ENCODE assay signal across 18 cellular contexts in genomic region chr3:171944109-171945016, GRCh38.
DNase-seq lines count a peak whose midpoint lies in the region; ATAC-seq and TF ChIP-seq lines count a peak whose summit lies in the region.
"Had no signal": no experiment of that assay in that cellular context is flagged by ENCODE, and none has a peak within 500 bp of the region (broad histone marks: within the 10 kb centered on the region; RNA-seq: fewer than 3 reads in every experiment).

No MANE protein-coding gene starts in this region.

- H3K9ac ChIP-seq in fibroblast of lung (ENCODE audit: insufficient read depth, low read length), result no peak overlapping the region

- H3K4me1 Mint-ChIP-seq in nephron, result peaks cover 29% of the 10 kb centered on the region

- no peak overlapping the region for H3K27ac ChIP-seq in fibroblast of lung (ENCODE audit: insufficient read depth, low read length)

- no peaks in the 10 kb centered on the region for H3K4me1 ChIP-seq in fibroblast of lung (ENCODE audit: control insufficient read depth, extremely low read depth, insufficient read depth, low read length)

- H4K20me1 ChIP-seq in fibroblast of lung (ENCODE audit: control insufficient read depth, extremely low read depth, insufficient read depth, low read length), result no peaks in the 10 kb centered on the region

- H3K4me2 ChIP-seq in fibroblast of lung (ENCODE audit: extremely low read depth, insufficient read depth, low read length), result no peak overlapping the region

- no peaks in the 10 kb centered on the region for H3K9me3 ChIP-seq in fibroblast of lung (ENCODE audit: control insufficient read depth, insufficient read depth, low read depth, low read length)

- H2AFZ ChIP-seq in fibroblast of lung (ENCODE audit: low read length), result peak overlapping the region; percentile 3

- no peak overlapping the region for H3K4me3 ChIP-seq in LNCaP clone FGC (ENCODE audit: low read depth, low read length)
- H3K4me3 ChIP-seq in fibroblast of lung (replicated peaks in 1 of 4; ENCODE audit: control extremely low read depth in 1 of 4, insufficient read depth in 1 of 4, low read depth in 3 of 4, low read length in 4 of 4), result no peak overlapping the region
- H3K4me3 ChIP-seq: GM12878 had no signal

- H3K27ac Mint-ChIP-seq in nephron, result peak overlapping the region; percentile 55 to 74 (median 67)
- H3K27ac Mint-ChIP-seq: activated T-cell treated with anti-CD3 and anti-CD28 coated beads, Interleukin-2, amount 50 U/mL, for 24 hours had no signal

- no peaks in the 10 kb centered on the region for H3K36me3 ChIP-seq in fibroblast of lung (ENCODE audit: control insufficient read depth, insufficient read depth, low read length)

- no peaks in the 10 kb centered on the region for H3K27me3 ChIP-seq in fibroblast of lung (ENCODE audit: control insufficient read depth, insufficient read depth, low read length)

- H3K4me3 Mint-ChIP-seq in nephron, result no peak overlapping the region
- H3K4me3 Mint-ChIP-seq: activated T-cell treated with anti-CD3 and anti-CD28 coated beads, Interleukin-2, amount 50 U/mL, for 24 hours had no signal

- no peaks in the 10 kb centered on the region for H3K27me3 Mint-ChIP-seq in nephron (ENCODE audit: low read depth)

- H3K36me3 Mint-ChIP-seq in nephron (ENCODE audit: low read depth), result no peaks in the 10 kb centered on the region

- H3K9me3 Mint-ChIP-seq in nephron, result peaks cover 8% of the 10 kb centered on the region
- H3K9me3 Mint-ChIP-seq: activated T-cell treated with anti-CD3 and anti-CD28 coated beads, Interleukin-2, amount 50 U/mL, for 24 hours had no signal

- no peaks in the 10 kb centered on the region for H3K79me2 ChIP-seq in fibroblast of lung (ENCODE audit: control insufficient read depth, insufficient read depth, low read length)

- TF ChIP-seq CTCF in LNCaP clone FGC (IDR thresholded peaks at IDR 0.05; ENCODE audit: control insufficient read depth, extremely low read depth, insufficient read depth) (no peak), fibroblast of lung (conservative IDR thresholded peaks at IDR 0.05 in 1 of 2, IDR thresholded peaks at IDR 0.05 in 1 of 2; ENCODE audit: low read depth in 1 of 2, low read length in 2 of 2) (no peak), nephron (IDR thresholded peaks at IDR 0.05; ENCODE audit: unreplicated experiment in 3 of 3) (no peak)

- peak; percentile 17 for DNase-seq in AG08396 (ENCODE audit: low spot score)
- peak; percentile 65 for DNase-seq in LNCaP clone FGC (ENCODE audit: low read depth)
- peak; percentile 19 to 39 for DNase-seq in fibroblast of lung (ENCODE audit: low read depth in 2 of 2)
- DNase-seq in activated naive CD4-positive, alpha-beta T cell (lab: John Stamatoyannopoulos, UW), result no peak
- no peak for DNase-seq in pons (ENCODE audit: low spot score)
- DNase-seq in H4 (ENCODE audit: low spot score), result no peak
- DNase-seq: activated CD4-positive, CD25-positive, alpha-beta regulatory T cell treated with anti-CD3 and anti-CD28 coated beads, Interleukin-2, amount 50 U/mL, for 72 hours; activated T-cell treated with anti-CD3 and anti-CD28 coated beads, Interleukin-2, amount 50 U/mL, for 24 hours; AML-193; amygdala; DMS79; effector CD8-positive, alpha-beta T cell; glutamatergic neuron; NCI-H2171 treated with DMSO at 0.1 percent for 48 hours; stimulated activated CD4-positive, alpha-beta T cell treated with anti-CD3 and anti-CD28 coated beads, Interleukin-2, amount 100 ng/mL, for 48 hours had no signal

- no peak for ATAC-seq in HG03457 (IDR thresholded peaks at IDR 0.05; ENCODE audit: unreplicated experiment)
- ATAC-seq: GM12878 had no signal

Comparison
In these comparisons a context has a peak if more than half of its experiments do, and no peak if none do; other contexts are left out.
1. DNase-seq: peak in AG08396 (single experiment), LNCaP clone FGC (single experiment) and fibroblast of lung (2 of 2); none in activated naive CD4-positive, alpha-beta T cell (0 of 4), pons (single experiment) and H4 (single experiment).